ENCODE assay signal across 8 cellular contexts in genomic region chr18:26225915-26226228, GRCh38. TPM values are rescaled to one million over a fixed set of nuclear protein-coding genes. Genes with fewer than 3 reads are reported as not detected.
DNase-seq lines count a peak whose midpoint lies in the region; ATAC-seq, FAIRE-seq and TF ChIP-seq lines count a peak whose summit lies in the region.

No MANE protein-coding gene starts in this region.

- FAIRE-seq in A549 (lab: Jason Lieb, UNC) (no peak), bronchial epithelial cell (lab: Jason Lieb, UNC) (no peak)

- no peak for TF ChIP-seq EP300 in A549 (IDR thresholded peaks at IDR 0.05)

- H3K27me3 ChIP-seq in HUES48 (ENCODE audit: control insufficient read depth, insufficient read depth, low read length) (peaks cover 6% of the 10 kb centered on the region; the same call in 1 of the 2 replicates), bronchial epithelial cell (ENCODE audit: control insufficient read depth, insufficient read depth, low read length) (no peaks in the 10 kb centered on the region), muscle layer of colon (ENCODE audit: control insufficient read depth in 1 of 2, insufficient read depth in 2 of 2, low read length in 2 of 2) (no peaks in the 10 kb centered on the region)

- H3K9ac ChIP-seq in HUES48 (ENCODE audit: low read depth, low read length) (peak overlapping the region; percentile 28; the same call in 1 of the 2 replicates), muscle layer of colon (ENCODE audit: low read length) (peak overlapping the region; percentile 63)

- no peak for TF ChIP-seq RAD21 in A549 (conservative IDR thresholded peaks at IDR 0.05 in 1 of 2, IDR thresholded peaks at IDR 0.05 in 1 of 2)

- CTCF ChIA-PET in A549 (lab: Yijun Ruan, JAX), result no interaction called here

- POLR2A ChIA-PET in A549 (lab: Yijun Ruan, JAX), result interaction anchor here (0.6 to 1.4 kb wide), 3 partner anchors 12 to 1126 kb away, joined by 4 read pairs; no protein-coding TSS in a partner anchor

- H3K9me3 ChIP-seq in A549 (no peaks in the 10 kb centered on the region), HUES48 (ENCODE audit: control insufficient read depth, insufficient read depth, low read length) (no peaks in the 10 kb centered on the region), muscle layer of colon (ENCODE audit: low read length) (no peaks in the 10 kb centered on the region)

- H3K36me3 ChIP-seq in HUES48 (ENCODE audit: control insufficient read depth, insufficient read depth, low read length) (no peaks in the 10 kb centered on the region), bronchial epithelial cell (ENCODE audit: control insufficient read depth, insufficient read depth, low read length) (no peaks in the 10 kb centered on the region), muscle layer of colon (ENCODE audit: insufficient read depth, low read length) (no peaks in the 10 kb centered on the region)

- H3K4me1 ChIP-seq in A549, result peaks cover 16% of the 10 kb centered on the region; the same call in 2 of the 3 replicates
- H3K4me1 ChIP-seq in HUES48 (ENCODE audit: control insufficient read depth, insufficient read depth, low read length), result peaks cover 27% of the 10 kb centered on the region
- H3K4me1 ChIP-seq in muscle layer of colon (ENCODE audit: insufficient read depth, low read length), result peaks cover 8% of the 10 kb centered on the region

- ATAC-seq in A549 (no peak), HG03521 (IDR thresholded peaks at IDR 0.05; ENCODE audit: unreplicated experiment) (no peak), HG03469 (IDR thresholded peaks at IDR 0.05; ENCODE audit: unreplicated experiment) (no peak)

- TF ChIP-seq CTCF in A549 (IDR thresholded peaks at IDR 0.05), result no peak
- TF ChIP-seq CTCF in bronchial epithelial cell (IDR thresholded peaks at IDR 0.05; ENCODE audit: insufficient read depth, low read length, severe bottlenecking), result no peak

- H3K27ac ChIP-seq in A549 (peak overlapping the region; percentile 77 to 82), HUES48 (ENCODE audit: low read depth, low read length) (peak overlapping the region; percentile 37), muscle layer of colon (ENCODE audit: low read depth, low read length) (no peak overlapping the region)

- DNase-seq in A549 (ENCODE audit: low read depth in 1 of 2, low spot score in 1 of 2), result no peak
- no peak for DNase-seq in bronchial epithelial cell (ENCODE audit: low read depth)
- DNase-seq in NCI-H2081 treated with DMSO at 0.1 percent for 48 hours (lab: John Stamatoyannopoulos, UW), result no peak
- DNase-seq in activated CD4-positive, alpha-beta T cell treated with anti-CD3 and anti-CD28 coated beads for 1 hour, result no peak

- no peak for TF ChIP-seq POLR2A in A549 (IDR thresholded peaks at IDR 0.05; ENCODE audit: low read length)

- H3K4me3 ChIP-seq in A549 (peak overlapping the region; percentile 88), HUES48 (ENCODE audit: low read depth, low read length) (peak overlapping the region; percentile 96), bronchial epithelial cell (ENCODE audit: low read depth, low read length) (peak overlapping the region; percentile 96), muscle layer of colon (ENCODE audit: low read depth in 1 of 2, low read length in 2 of 2) (peak overlapping the region; percentile 82 to 84)

- 3% methylated on average over 7 of the region's 8 CpGs for WGBS in A549 (ENCODE audit: missing lambda C conversion rate)

- peak overlapping the region; percentile 91 for H3K4me2 ChIP-seq in A549

TF ChIP-seq in A549, 52 proteins besides CTCF, POLR2A, EP300 and RAD21:
- TF ChIP-seq CBX2 (IDR thresholded peaks at IDR 0.05; ENCODE audit: borderline replicate concordance, low read depth), result no peak
- no peak for TF ChIP-seq ESRRA (IDR thresholded peaks at IDR 0.05; ENCODE audit: borderline replicate concordance, low read length)
- TF ChIP-seq USF2 (IDR thresholded peaks at IDR 0.05), result no peak

RNA-seq across cellular contexts. Expression of gene TAF4B, which starts 0.4 kb away (rescaled TPM):
- polyA plus RNA-seq in A549 (2011; rRNA removed), result 5.6 and 6.2 TPM in 2 replicates
- polyA plus RNA-seq in A549 (2012; cell fraction: cytosol; rRNA removed), result 2.4 and 3.5 TPM in 2 replicates
- polyA plus RNA-seq in A549 (2012; cell fraction: nucleus; rRNA removed), result 2.4 and 2.9 TPM in 2 replicates
- 2.5 to 3.5 TPM (median 2.9 TPM) in 3 replicates for polyA plus RNA-seq in A549 (2017; fragmentation: RNase III; extraction: RNeasy Plus Mini Kit Qiagen cat#74134 plus additional on column Dnase treatment)
- 6.3 and 6.5 TPM in 2 replicates for polyA minus RNA-seq in A549 (2011; rRNA and poly(A)+ RNA removed)
- 2.3 and 6.6 TPM in 2 replicates for total RNA-seq in bronchial epithelial cell
